ENCODE assay signal across 22 cellular contexts in genomic region chr12:70482764-70483163, GRCh38.
DNase-seq lines count a peak whose midpoint lies in the region; ATAC-seq and TF ChIP-seq lines count a peak whose summit lies in the region.
"Had no signal": no experiment of that assay in that cellular context is flagged by ENCODE, and none has a peak within 500 bp of the region (broad histone marks: within the 10 kb centered on the region; RNA-seq: fewer than 3 reads in every experiment).

No MANE protein-coding gene starts in this region.

- DNase-seq in Karpas-422 (peak; percentile 82), activated B cell treated with CpG ODN at 0.5 μM for 24 hours (no peak), foreskin keratinocyte (peak in 1 of 2 donors; percentile 49), type B pancreatic cell (ENCODE audit: extremely low spot score, unreplicated experiment) (no peak), testis (no peak), DMS 273 (lab: John Stamatoyannopoulos, UW; ENCODE audit: unreplicated experiment) (no peak)
- DNase-seq in activated CD4-positive, alpha-beta T cell treated with anti-CD3 and anti-CD28 coated beads, Interleukin-2, amount 10 ng/mL, durations not matched to agents 24 days and 14 days, result no peak
- DNase-seq: C1 segment of cervical spinal cord; CD4-positive, alpha-beta memory T cell; COR-L47; EL; GDM1; H9; HFFc6; KBM-7; MM.1S; NCI-H2029 treated with DMSO at 0.1 percent for 48 hours; NCI-H2227 treated with DMSO at 0.1 percent for 48 hours; NCI-H526 treated with DMSO at 0.1 percent for 48 hours; SJCRH30 had no signal

- no peak for TF ChIP-seq POLR2A in testis (IDR thresholded peaks at IDR 0.05)

- H3K4me3 ChIP-seq in Karpas-422 (ENCODE audit: low read length) (peak overlapping the region; percentile 32; the same call in 1 of the 2 replicates), testis (no peak overlapping the region)
- H3K4me3 ChIP-seq: GM23338, SJCRH30 had no signal

- no peak for TF ChIP-seq CTCF in activated B cell treated with CpG ODN at 0.5 μM for 24 hours (IDR thresholded peaks at IDR 0.05)
- no peak for TF ChIP-seq CTCF in foreskin keratinocyte (conservative IDR thresholded peaks at IDR 0.05)
- TF ChIP-seq CTCF in type B pancreatic cell (conservative IDR thresholded peaks at IDR 0.05), result no peak
- no peak for TF ChIP-seq CTCF in testis (IDR thresholded peaks at IDR 0.05)

- H3K9me3 Mint-ChIP-seq in activated B cell treated with CpG ODN at 0.5 μM for 24 hours (no peaks in the 10 kb centered on the region), type B pancreatic cell (peaks cover 8% of the 10 kb centered on the region)
- no peaks in the 10 kb centered on the region for H3K9me3 Mint-ChIP-seq in activated CD4-positive, alpha-beta T cell treated with anti-CD3 and anti-CD28 coated beads, Interleukin-2, amount 10 ng/mL, durations not matched to agents 24 days and 14 days
- H3K9me3 Mint-ChIP-seq: GM23338, HFFc6 had no signal

- peaks cover 23% of the 10 kb centered on the region for H3K36me3 ChIP-seq in Karpas-422 (ENCODE audit: insufficient read depth, low read length)
- no peaks in the 10 kb centered on the region for H3K36me3 ChIP-seq in testis (ENCODE audit: low read depth, missing control alignments)
- H3K36me3 ChIP-seq: SJCRH30 had no signal

- no peaks in the 10 kb centered on the region for H3K9me3 ChIP-seq in Karpas-422 (ENCODE audit: low read length)
- no peaks in the 10 kb centered on the region for H3K9me3 ChIP-seq in testis
- H3K9me3 ChIP-seq: SJCRH30 had no signal

- WGBS in testis, 2 donors, result 95 to 98% methylated on average over 1 of the region's 1 CpG

- H3K4me2 ChIP-seq in Karpas-422 (ENCODE audit: low read depth, low read length, poor library complexity, severe bottlenecking), result peak overlapping the region; percentile 64
- H3K4me2 ChIP-seq: GM23338 had no signal

- H3K4me1 ChIP-seq in Karpas-422 (ENCODE audit: low read length), result peaks cover 99% of the 10 kb centered on the region
- peaks cover 9% of the 10 kb centered on the region for H3K4me1 ChIP-seq in foreskin keratinocyte
- H3K4me1 ChIP-seq in testis, result no peaks in the 10 kb centered on the region
- H3K4me1 ChIP-seq: SJCRH30 had no signal

- peak overlapping the region; percentile 97 for H3K27ac ChIP-seq in Karpas-422 (ENCODE audit: low read length)
- H3K27ac ChIP-seq in foreskin keratinocyte, result no peak overlapping the region
- no peak overlapping the region for H3K27ac ChIP-seq in testis
- H3K27ac ChIP-seq: SJCRH30 had no signal

- no peak overlapping the region for H3K4me3 Mint-ChIP-seq in activated B cell treated with CpG ODN at 0.5 μM for 24 hours
- H3K4me3 Mint-ChIP-seq in type B pancreatic cell, result peak overlapping the region; percentile 9
- no peak overlapping the region for H3K4me3 Mint-ChIP-seq in activated CD4-positive, alpha-beta T cell treated with anti-CD3 and anti-CD28 coated beads, Interleukin-2, amount 10 ng/mL, durations not matched to agents 24 days and 14 days
- H3K4me3 Mint-ChIP-seq: CD4-positive, alpha-beta memory T cell; GM23338; H9; HFFc6 had no signal

- H3K4me1 Mint-ChIP-seq in activated B cell treated with CpG ODN at 0.5 μM for 24 hours, result peaks cover 28% of the 10 kb centered on the region
- peaks cover 6% of the 10 kb centered on the region for H3K4me1 Mint-ChIP-seq in type B pancreatic cell (ENCODE audit: unreplicated experiment)
- no peaks in the 10 kb centered on the region for H3K4me1 Mint-ChIP-seq in activated CD4-positive, alpha-beta T cell treated with anti-CD3 and anti-CD28 coated beads, Interleukin-2, amount 10 ng/mL, durations not matched to agents 24 days and 14 days
- H3K4me1 Mint-ChIP-seq: CD4-positive, alpha-beta memory T cell; GM23338; H9 had no signal

- H3K36me3 Mint-ChIP-seq in activated B cell treated with CpG ODN at 0.5 μM for 24 hours (ENCODE audit: low read depth) (no peaks in the 10 kb centered on the region), type B pancreatic cell (no peaks in the 10 kb centered on the region)
- no peaks in the 10 kb centered on the region for H3K36me3 Mint-ChIP-seq in activated CD4-positive, alpha-beta T cell treated with anti-CD3 and anti-CD28 coated beads, Interleukin-2, amount 10 ng/mL, durations not matched to agents 24 days and 14 days (ENCODE audit: low read depth)
- H3K36me3 Mint-ChIP-seq: CD4-positive, alpha-beta memory T cell had no signal

- peaks cover 96% of the 10 kb centered on the region for H3K79me2 ChIP-seq in Karpas-422 (ENCODE audit: low read length)

- H3K9ac ChIP-seq in Karpas-422 (ENCODE audit: low read length), result peak overlapping the region; percentile 44

- H3K27ac Mint-ChIP-seq in activated B cell treated with CpG ODN at 0.5 μM for 24 hours (no peak overlapping the region), type B pancreatic cell (peak overlapping the region; percentile 54)
- no peak overlapping the region for H3K27ac Mint-ChIP-seq in activated CD4-positive, alpha-beta T cell treated with anti-CD3 and anti-CD28 coated beads, Interleukin-2, amount 10 ng/mL, durations not matched to agents 24 days and 14 days
- H3K27ac Mint-ChIP-seq: CD4-positive, alpha-beta memory T cell; GM23338; H9; HFFc6 had no signal

- H3K27me3 ChIP-seq in Karpas-422 (ENCODE audit: low read length) (no peaks in the 10 kb centered on the region), foreskin keratinocyte (no peaks in the 10 kb centered on the region), testis (no peaks in the 10 kb centered on the region)
- H3K27me3 ChIP-seq: SJCRH30 had no signal

- POLR2A ChIA-PET in activated B cell treated with CpG ODN at 0.5 μM for 24 hours (lab: Charles Lee), result no interaction called here

- intact Hi-C loops in activated B cell treated with CpG ODN at 0.5 μM for 24 hours (cut with micrococcal nuclease), result loop anchor here (10.0 kb wide), 2 partner anchors 118 to 238 kb away; partner anchors contain the start of genes CNOT2 and KCNMB4
- intact Hi-C loops in testis (cut with DNase I; ENCODE audit: low total_unique reads), result no loop called here
- intact Hi-C loops in activated CD4-positive, alpha-beta T cell treated with anti-CD3 and anti-CD28 coated beads, Interleukin-2, amount 10 ng/mL, durations not matched to agents 24 days and 14 days (cut with micrococcal nuclease), result no loop called here

- H3K27me3 Mint-ChIP-seq in activated B cell treated with CpG ODN at 0.5 μM for 24 hours (peaks cover 1% of the 10 kb centered on the region), type B pancreatic cell (no peaks in the 10 kb centered on the region)
- H3K27me3 Mint-ChIP-seq in activated CD4-positive, alpha-beta T cell treated with anti-CD3 and anti-CD28 coated beads, Interleukin-2, amount 10 ng/mL, durations not matched to agents 24 days and 14 days, result no peaks in the 10 kb centered on the region

- no peaks in the 10 kb centered on the region for H3K9me2 ChIP-seq in Karpas-422 (replicated peaks; ENCODE audit: insufficient read depth, low read length)

- CTCF ChIA-PET in activated B cell treated with CpG ODN at 0.5 μM for 24 hours (lab: Charles Lee), result no interaction called here

- H2AFZ ChIP-seq in Karpas-422 (ENCODE audit: low read length), result no peak overlapping the region
- H2AFZ ChIP-seq: GM23338 had no signal

- no peaks in the 10 kb centered on the region for H4K20me1 ChIP-seq in Karpas-422 (ENCODE audit: insufficient read depth, low read depth, low read length)

- peak; percentile 60 for ATAC-seq in activated B cell treated with CpG ODN at 0.5 μM for 24 hours (ENCODE audit: low read depth)
- peak; percentile 73 for ATAC-seq in foreskin keratinocyte
- ATAC-seq: GM23338, SK-N-SH treated with all-trans-retinoic acid at 6 μM for 48 hours had no signal
